ENCODE assay signal across 13 cellular contexts in genomic region chr1:161187311-161187710, GRCh38. TPM values are rescaled to one million over a fixed set of nuclear protein-coding genes. Genes with fewer than 3 reads are reported as not detected.
DNase-seq lines count a peak whose midpoint lies in the region; ATAC-seq, FAIRE-seq and TF ChIP-seq lines count a peak whose summit lies in the region.
"Had no signal": no experiment of that assay in that cellular context is flagged by ENCODE, and none has a peak within 500 bp of the region (broad histone marks: within the 10 kb centered on the region; RNA-seq: fewer than 3 reads in every experiment).

No MANE protein-coding gene starts in this region.

- peak overlapping the region in 9 of 10 donors; percentile 2 to 79 (median 60) for H3K4me3 Mint-ChIP-seq in naive thymus-derived CD8-positive, alpha-beta T cell

- intact Hi-C loops in K562 (cut with micrococcal nuclease): no loop called here

- peaks cover 36 to 77% (median 73%) of the 10 kb centered on the region in 4 donors for H3K4me1 Mint-ChIP-seq in naive thymus-derived CD8-positive, alpha-beta T cell

- TF ChIP-seq EP300 in K562 (IDR thresholded peaks at IDR 0.05; ENCODE audit: low read length): no peak

- H2AFZ ChIP-seq in MM.1S (ENCODE audit: low read length) (0 out of 2 replicates have a peak overlapping the region, but pooled peaks have one; percentile 1), K562 (ENCODE audit: low read depth, low read length) (peak overlapping the region; percentile 76)

- peak; percentile 30 for ATAC-seq in K562
- ATAC-seq in naive thymus-derived CD8-positive, alpha-beta T cell: no peak
- no peak for ATAC-seq in GM18505 (IDR thresholded peaks at IDR 0.05; ENCODE audit: unreplicated experiment)

- peak; percentile 24 for DNase-seq in CD1c-positive myeloid dendritic cell (ENCODE audit: extremely low spot score)
- no peak for DNase-seq in MM.1S
- DNase-seq in K562 (ENCODE audit: extremely low read depth in 1 of 4, low spot score in 3 of 4): no peak
- no peak for DNase-seq in naive thymus-derived CD8-positive, alpha-beta T cell
- no peak for DNase-seq in retina
- no peak for DNase-seq in HUDEP-2 (lab: John Stamatoyannopoulos, UW; ENCODE audit: unreplicated experiment in 76 of 76)
- DNase-seq: brain microvascular endothelial cell, NCI-H2029, SHP77 had no signal

- H3K9me2 ChIP-seq in MM.1S (replicated peaks; ENCODE audit: insufficient read depth, low read length): no peaks in the 10 kb centered on the region

- peaks cover 40% of the 10 kb centered on the region for H3F3A ChIP-seq in MM.1S (ENCODE audit: insufficient read depth, low read length)

- TF ChIP-seq RAD21 in K562 (CRISPR knock-in tag; conservative IDR thresholded peaks at IDR 0.05 in 1 of 2, IDR thresholded peaks at IDR 0.05 in 1 of 2): no peak

- H3K9ac ChIP-seq in MM.1S (ENCODE audit: low read length) (no peak overlapping the region), K562 (ENCODE audit: insufficient read depth in 1 of 2, low read depth in 2 of 2, low read length in 2 of 2) (no peak overlapping the region)
- H3K9ac ChIP-seq: KMS-11 had no signal

- no peaks in the 10 kb centered on the region for H3K36me3 ChIP-seq in MM.1S (replicated peaks; ENCODE audit: insufficient read depth, low read length)
- no peaks in the 10 kb centered on the region for H3K36me3 ChIP-seq in K562 (ENCODE audit: control insufficient read depth, insufficient read depth, low read length)
- H3K36me3 ChIP-seq: brain microvascular endothelial cell had no signal

- in situ Hi-C loops in K562 (cut with MboI): no loop called here

- BruUV-seq in K562 (replicated peaks; lab: Mats Ljungman, UMichigan): no TSS peak

- no peaks in the 10 kb centered on the region for H3K9me3 ChIP-seq in MM.1S (replicated peaks; ENCODE audit: insufficient read depth, low read length)
- H3K9me3 ChIP-seq in K562 (replicated peaks; ENCODE audit: control insufficient read depth, insufficient read depth, low read depth, low read length): no peaks in the 10 kb centered on the region

- peak; percentile 51 for FAIRE-seq in K562 (lab: Jason Lieb, UNC)
- FAIRE-seq: endometrium, keratinocyte had no signal

- H3K4me1 ChIP-seq in MM.1S (ENCODE audit: low read length): peaks cover 47% of the 10 kb centered on the region
- peaks cover 17 to 29% of the 10 kb centered on the region in 2 experiments for H3K4me1 ChIP-seq in K562 (replicated peaks in 1 of 2; ENCODE audit: control insufficient read depth in 2 of 2, insufficient read depth in 2 of 2, low read length in 2 of 2)

- POLR2A ChIA-PET in K562 (lab: Yijun Ruan, JAX): interaction anchor here (0.6 to 1.1 kb wide), 2 partner anchors 21 to 25 kb away, joined by 3 read pairs; no protein-coding TSS in a partner anchor
- POLR2A ChIA-PET in naive thymus-derived CD8-positive, alpha-beta T cell (lab: Charles Lee): interaction anchor here (0.7 to 3.9 kb wide), 7 partner anchors 11 to 38 kb away, joined by 3 to 26 read pairs (median 5); partner anchors contain the start of genes B4GALT3, NDUFS2, PPOX and TOMM40L

- WGBS in K562 (ENCODE audit: insufficient coverage, low coverage, missing lambda C conversion rate): 43% methylated on average over 3 of the region's 3 CpGs

- H4K20me1 ChIP-seq in MM.1S (ENCODE audit: insufficient read depth, low read length) (no peaks in the 10 kb centered on the region), K562 (replicated peaks; ENCODE audit: control insufficient read depth, insufficient read depth, low read length) (no peaks in the 10 kb centered on the region)

- no peaks in the 10 kb centered on the region for H3K27me3 ChIP-seq in MM.1S (replicated peaks; ENCODE audit: insufficient read depth, low read length)
- no peaks in the 10 kb centered on the region for H3K27me3 ChIP-seq in K562 (ENCODE audit: control insufficient read depth in 2 of 2, insufficient read depth in 2 of 2, low read length in 2 of 2)
- H3K27me3 ChIP-seq: brain microvascular endothelial cell had no signal

- H3K9me1 ChIP-seq in K562 (ENCODE audit: control insufficient read depth, insufficient read depth, low read length): no peaks in the 10 kb centered on the region

- no peaks in the 10 kb centered on the region for H3K27me3 Mint-ChIP-seq in naive thymus-derived CD8-positive, alpha-beta T cell

- no peak overlapping the region for H3K4me3 ChIP-seq in MM.1S (ENCODE audit: low read length)
- H3K4me3 ChIP-seq in K562: no peak overlapping the region

- TF ChIP-seq POLR2A in K562 (conservative IDR thresholded peaks at IDR 0.05): no peak
- no peak for TF ChIP-seq POLR2A in GM18505 (IDR thresholded peaks at IDR 0.05; ENCODE audit: borderline replicate concordance, extremely low read depth, insufficient read depth, insufficient read length)

- no peaks in the 10 kb centered on the region for H3K36me3 Mint-ChIP-seq in naive thymus-derived CD8-positive, alpha-beta T cell

- H3K27ac ChIP-seq in MM.1S (ENCODE audit: low read length): peak overlapping the region; percentile 89; the same call in 1 of the 2 replicates
- H3K27ac ChIP-seq in K562 (ENCODE audit: extremely low read depth, low read depth, low read length): no peak overlapping the region
- H3K27ac ChIP-seq: brain microvascular endothelial cell had no signal

- no peak overlapping the region for H3K4me2 ChIP-seq in MM.1S (ENCODE audit: low read depth, low read length)
- H3K4me2 ChIP-seq in K562 (ENCODE audit: insufficient read depth, low read length): peak overlapping the region; percentile 2; the same call in 1 of the 2 replicates

- no peaks in the 10 kb centered on the region; the same call in 1 of the 2 replicates for H3K79me2 ChIP-seq in MM.1S (ENCODE audit: low read length)
- H3K79me2 ChIP-seq in K562 (ENCODE audit: control insufficient read depth, insufficient read depth, low read length): no peaks in the 10 kb centered on the region

- CTCF ChIA-PET in K562 (lab: Yijun Ruan, JAX; ENCODE audit: low intra/inter-chr PET ratio): no interaction called here

- TF ChIP-seq CTCF in MM.1S (IDR thresholded peaks at IDR 0.05; ENCODE audit: low read length) (no peak), K562 (IDR thresholded peaks at IDR 0.05 in 2 of 3, conservative IDR thresholded peaks at IDR 0.05 in 1 of 3; ENCODE audit: insufficient read depth in 2 of 3, low read depth in 1 of 3, low read length in 3 of 3) (no peak)

- H3K27ac Mint-ChIP-seq in naive thymus-derived CD8-positive, alpha-beta T cell: peak overlapping the region; percentile 89 to 100 (median 94)

- H3K9me3 Mint-ChIP-seq in naive thymus-derived CD8-positive, alpha-beta T cell: no peaks in the 10 kb centered on the region

RNA-seq across cellular contexts. Expression of gene B4GALT3, which starts 10.0 kb away (rescaled TPM):
- 57.0 and 113 TPM in 2 replicates for total RNA-seq in K562 (2011; cell fraction: chromatin; rRNA removed; ENCODE audit: low replicate concordance)
- 102 and 112 TPM in 2 replicates for total RNA-seq in K562 (2011; cell fraction: nucleolus; rRNA removed)
- 89.3 and 101 TPM in 2 replicates for total RNA-seq in K562 (2011; cell fraction: nucleoplasm; rRNA removed)
- total RNA-seq in K562 (2014; rRNA removed) (37.1 and 68.3 TPM in 2 replicates), K562 (2014; rRNA removed; fragmentation: Illumina TruSeq; extraction: Trizol) (32.0 TPM in 2 replicates), K562 (2015; rRNA removed; fragmentation: Illumina TruSeq; extraction: Trizol) (38.0 and 41.2 TPM in 2 replicates), K562 (2021) (57.6 and 59.9 TPM in 2 replicates)
- polyA plus RNA-seq in K562 (2011; rRNA removed) (31.2 and 48.5 TPM in 2 replicates), K562 (2014; fragmentation: Illumina TruSeq; extraction: Trizol) (82.0 and 85.4 TPM in 2 replicates), K562 (2014; fragmentation: Nextera tagmentation; extraction: Ambion mirVana) (100 to 1,000 TPM in 1 of 2 experiments, 10 to 100 TPM in 1; 46.1 to 103 TPM), K562 (2014; rRNA removed) (50.7 and 66.4 TPM in 2 replicates)
- polyA plus RNA-seq in K562 (2011; cell fraction: cytosol; rRNA removed): 49.7 and 72.8 TPM in 2 replicates
- polyA plus RNA-seq in K562 (2011; cell fraction: nucleus; rRNA removed): 118 and 168 TPM in 2 replicates
- polyA plus RNA-seq in K562 (2012): 52.6 and 67.1 TPM in 2 replicates
- 15.4 and 16.3 TPM in 2 replicates for polyA minus RNA-seq in K562 (2011; rRNA and poly(A)+ RNA removed)
- polyA minus RNA-seq in K562 (2011; cell fraction: cytosol; rRNA and poly(A)+ RNA removed): 25.1 and 26.1 TPM in 2 replicates
- polyA minus RNA-seq in K562 (2011; cell fraction: nucleus; rRNA and poly(A)+ RNA removed): 21.9 and 28.3 TPM in 2 replicates
- total RNA-seq in naive thymus-derived CD8-positive, alpha-beta T cell: 10 to 100 TPM; 81.0 to 97.4 TPM
- 10 to 100 TPM; 35.4 to 49.9 (median 37.6) TPM for polyA plus RNA-seq in naive thymus-derived CD8-positive, alpha-beta T cell

RNA-seq across cellular contexts. Expression of gene ADAMTS4, which starts 11.5 kb away (rescaled TPM):
- total RNA-seq in K562 (2011; cell fraction: chromatin; rRNA removed; ENCODE audit: low replicate concordance): 2.7 and 5.1 TPM in 2 replicates
- total RNA-seq in K562 (2011; cell fraction: nucleolus; rRNA removed): 2.5 and 5.8 TPM in 2 replicates
- total RNA-seq in K562 (2011; cell fraction: nucleoplasm; rRNA removed): 1.9 and 2.9 TPM in 2 replicates
- total RNA-seq in K562 (2014; rRNA removed) (0.41 and 1.1 TPM in 2 replicates), K562 (2014; rRNA removed; fragmentation: Illumina TruSeq; extraction: Trizol) (0.29 and 0.32 TPM in 2 replicates), K562 (2015; rRNA removed; fragmentation: Illumina TruSeq; extraction: Trizol) (0.18 and 0.41 TPM in 2 replicates), K562 (2021) (1.5 and 3.7 TPM in 2 replicates)
- polyA plus RNA-seq in K562 (2011; rRNA removed) (0.27 and 0.45 TPM in 2 replicates), K562 (2014; fragmentation: Illumina TruSeq; extraction: Trizol) (0.52 and 1.6 TPM in 2 replicates), K562 (2014; fragmentation: Nextera tagmentation; extraction: Ambion mirVana) (under 1 TPM; 0.07 to 0.13 TPM), K562 (2014; rRNA removed) (0.58 and 0.85 TPM in 2 replicates)
- polyA plus RNA-seq in K562 (2011; cell fraction: cytosol; rRNA removed): 0.24 and 0.57 TPM in 2 replicates
- polyA plus RNA-seq in K562 (2011; cell fraction: nucleus; rRNA removed): 0.39 and 0.98 TPM in 2 replicates
- polyA plus RNA-seq in K562 (2012): 0.76 and 0.78 TPM in 2 replicates
- 0.12 and 0.95 TPM in 2 replicates for polyA minus RNA-seq in K562 (2011; rRNA and poly(A)+ RNA removed)
- polyA minus RNA-seq in K562 (2011; cell fraction: cytosol; rRNA and poly(A)+ RNA removed): 2.6 TPM in 1 of 2 replicates, not detected in the other
- polyA minus RNA-seq in K562 (2011; cell fraction: nucleus; rRNA and poly(A)+ RNA removed): 1.1 and 1.9 TPM in 2 replicates
- 1 to 10 TPM; 4.8 to 7.0 TPM for total RNA-seq in naive thymus-derived CD8-positive, alpha-beta T cell
- polyA plus RNA-seq in naive thymus-derived CD8-positive, alpha-beta T cell: under 1 TPM; 0.07 to 0.34 (median 0.22) TPM

RNA-seq across cellular contexts. Expression of gene NDUFS2, which starts 14.9 kb away (rescaled TPM):
- total RNA-seq in K562 (2011; cell fraction: chromatin; rRNA removed; ENCODE audit: low replicate concordance): 139 and 181 TPM in 2 replicates
- 123 and 138 TPM in 2 replicates for total RNA-seq in K562 (2011; cell fraction: nucleolus; rRNA removed)
- total RNA-seq in K562 (2011; cell fraction: nucleoplasm; rRNA removed): 118 and 147 TPM in 2 replicates
- 158 and 175 TPM in 2 replicates for total RNA-seq in K562 (2014; rRNA removed)
- 106 and 109 TPM in 2 replicates for total RNA-seq in K562 (2014; rRNA removed; fragmentation: Illumina TruSeq; extraction: Trizol)
- 147 TPM in 2 replicates for total RNA-seq in K562 (2015; rRNA removed; fragmentation: Illumina TruSeq; extraction: Trizol)
- 86.7 and 87.5 TPM in 2 replicates for total RNA-seq in K562 (2021)
- 174 and 176 TPM in 2 replicates for polyA plus RNA-seq in K562 (2011; rRNA removed)
- polyA plus RNA-seq in K562 (2011; cell fraction: cytosol; rRNA removed): 141 and 175 TPM in 2 replicates
- polyA plus RNA-seq in K562 (2011; cell fraction: nucleus; rRNA removed): 131 and 205 TPM in 2 replicates
- polyA plus RNA-seq in K562 (2012): 110 and 131 TPM in 2 replicates
- 140 and 141 TPM in 2 replicates for polyA plus RNA-seq in K562 (2014; fragmentation: Illumina TruSeq; extraction: Trizol)
- polyA plus RNA-seq in K562 (2014; fragmentation: Nextera tagmentation; extraction: Ambion mirVana): 100 to 1,000 TPM in 1 of 2 experiments, 10 to 100 TPM in 1; 70.0 to 115 TPM
- polyA plus RNA-seq in K562 (2014; rRNA removed): 172 and 181 TPM in 2 replicates
- 175 and 239 TPM in 2 replicates for polyA minus RNA-seq in K562 (2011; rRNA and poly(A)+ RNA removed)
- 73.7 and 96.6 TPM in 2 replicates for polyA minus RNA-seq in K562 (2011; cell fraction: cytosol; rRNA and poly(A)+ RNA removed)
- 55.5 and 93.4 TPM in 2 replicates for polyA minus RNA-seq in K562 (2011; cell fraction: nucleus; rRNA and poly(A)+ RNA removed)
- total RNA-seq in naive thymus-derived CD8-positive, alpha-beta T cell: 100 to 1,000 TPM; 126 to 127 TPM
- 100 to 1,000 TPM in 1 of 3 donors, 10 to 100 TPM in 2; 78.6 to 106 (median 95.4) TPM for polyA plus RNA-seq in naive thymus-derived CD8-positive, alpha-beta T cell

RNA-seq across cellular contexts. Expression of gene PPOX, which starts 21.1 kb away (rescaled TPM):
- 111 and 182 TPM in 2 replicates for total RNA-seq in K562 (2011; cell fraction: chromatin; rRNA removed; ENCODE audit: low replicate concordance)
- 117 TPM in 2 replicates for total RNA-seq in K562 (2011; cell fraction: nucleolus; rRNA removed)
- 116 and 129 TPM in 2 replicates for total RNA-seq in K562 (2011; cell fraction: nucleoplasm; rRNA removed)
- total RNA-seq in K562 (2014; rRNA removed) (45.9 and 66.7 TPM in 2 replicates), K562 (2014; rRNA removed; fragmentation: Illumina TruSeq; extraction: Trizol) (33.1 and 36.1 TPM in 2 replicates), K562 (2015; rRNA removed; fragmentation: Illumina TruSeq; extraction: Trizol) (22.1 and 24.9 TPM in 2 replicates), K562 (2021) (48.5 TPM in 2 replicates)
- polyA plus RNA-seq in K562 (2011; rRNA removed) (57.1 and 98.3 TPM in 2 replicates), K562 (2014; fragmentation: Illumina TruSeq; extraction: Trizol) (35.4 and 38.9 TPM in 2 replicates), K562 (2014; fragmentation: Nextera tagmentation; extraction: Ambion mirVana) (10 to 100 TPM; 17.0 to 31.1 TPM), K562 (2014; rRNA removed) (55.4 and 81.8 TPM in 2 replicates)
- 56.7 and 63.8 TPM in 2 replicates for polyA plus RNA-seq in K562 (2011; cell fraction: cytosol; rRNA removed)
- polyA plus RNA-seq in K562 (2011; cell fraction: nucleus; rRNA removed): 357 and 442 TPM in 2 replicates
- 44.3 and 62.8 TPM in 2 replicates for polyA plus RNA-seq in K562 (2012)
- 22.0 and 25.5 TPM in 2 replicates for polyA minus RNA-seq in K562 (2011; rRNA and poly(A)+ RNA removed)
- polyA minus RNA-seq in K562 (2011; cell fraction: cytosol; rRNA and poly(A)+ RNA removed): 12.2 and 28.6 TPM in 2 replicates
- 34.2 and 56.1 TPM in 2 replicates for polyA minus RNA-seq in K562 (2011; cell fraction: nucleus; rRNA and poly(A)+ RNA removed)
- total RNA-seq in naive thymus-derived CD8-positive, alpha-beta T cell: 10 to 100 TPM; 76.2 to 82.1 TPM
- polyA plus RNA-seq in naive thymus-derived CD8-positive, alpha-beta T cell: 10 to 100 TPM; 12.0 to 17.8 (median 15.7) TPM

RNA-seq across cellular contexts. Expression of gene FCER1G, which starts 27.8 kb away (rescaled TPM):
- 0.95 TPM in 1 of 2 replicates, not detected in the other for total RNA-seq in K562 (2011; cell fraction: chromatin; rRNA removed; ENCODE audit: low replicate concordance)
- total RNA-seq in K562 (2011; cell fraction: nucleolus; rRNA removed): not detected in 2 replicates
- total RNA-seq in K562 (2011; cell fraction: nucleoplasm; rRNA removed): not detected in 2 replicates
- total RNA-seq in K562 (2014; rRNA removed): 0.29 TPM in 1 of 2 replicates, not detected in the other
- total RNA-seq in K562 (2014; rRNA removed; fragmentation: Illumina TruSeq; extraction: Trizol): not detected in 2 replicates
- total RNA-seq in K562 (2015; rRNA removed; fragmentation: Illumina TruSeq; extraction: Trizol): 0.69 and 0.98 TPM in 2 replicates
- total RNA-seq in K562 (2021): 0.31 TPM in 1 of 2 replicates, not detected in the other
- 0.15 and 0.24 TPM in 2 replicates for polyA plus RNA-seq in K562 (2011; rRNA removed)
- 0.24 and 0.32 TPM in 2 replicates for polyA plus RNA-seq in K562 (2011; cell fraction: cytosol; rRNA removed)
- polyA plus RNA-seq in K562 (2011; cell fraction: nucleus; rRNA removed): 0.55 and 1.3 TPM in 2 replicates
- 1.7 and 9.0 TPM in 2 replicates for polyA plus RNA-seq in K562 (2012)
- 0.30 TPM in 1 of 2 replicates, not detected in the other for polyA plus RNA-seq in K562 (2014; fragmentation: Illumina TruSeq; extraction: Trizol)
- polyA plus RNA-seq in K562 (2014; fragmentation: Nextera tagmentation; extraction: Ambion mirVana): under 1 TPM; 0.31 to 0.46 TPM
- 0.27 and 0.47 TPM in 2 replicates for polyA plus RNA-seq in K562 (2014; rRNA removed)
- 0.46 TPM in 1 of 2 replicates, not detected in the other for polyA minus RNA-seq in K562 (2011; rRNA and poly(A)+ RNA removed)
- not detected in 2 replicates for polyA minus RNA-seq in K562 (2011; cell fraction: cytosol; rRNA and poly(A)+ RNA removed)
- polyA minus RNA-seq in K562 (2011; cell fraction: nucleus; rRNA and poly(A)+ RNA removed): not detected in 2 replicates
- 10 to 100 TPM; 27.7 to 31.8 TPM for total RNA-seq in naive thymus-derived CD8-positive, alpha-beta T cell
- 100 to 1,000 TPM in 1 of 3 donors, 10 to 100 TPM in 2; 67.1 to 107 (median 84.4) TPM for polyA plus RNA-seq in naive thymus-derived CD8-positive, alpha-beta T cell
